Comparison of ENCODE assay signal across 18 cellular contexts in the genomic region with DNA sequence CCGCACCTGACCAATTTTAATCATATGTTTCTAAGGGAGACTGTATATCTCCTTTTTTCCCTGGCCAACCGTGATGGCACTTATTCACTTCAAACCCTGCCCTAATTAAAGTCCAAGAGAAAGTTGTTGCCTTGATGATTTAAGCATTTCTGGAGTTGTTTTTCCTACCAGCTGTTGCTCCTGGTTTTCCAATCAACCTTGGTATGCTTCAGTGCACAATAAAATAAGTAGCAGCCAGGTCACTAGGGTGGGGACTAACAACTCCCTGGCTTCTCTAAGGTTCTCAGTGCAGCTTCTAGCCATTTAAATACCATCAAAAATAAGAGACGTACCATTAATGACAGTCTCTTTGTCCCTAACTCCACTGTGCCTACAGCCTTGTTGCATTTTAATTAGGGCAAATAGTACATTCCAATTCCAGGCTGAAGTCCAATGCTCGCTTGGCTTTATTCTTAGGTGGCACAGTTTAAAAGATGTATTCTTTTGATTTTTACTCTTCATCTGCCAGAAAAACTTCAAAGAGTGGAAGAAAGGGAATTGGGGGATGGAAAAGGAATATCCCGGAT. TPM values are rescaled to one million over a fixed set of nuclear protein-coding genes. Genes with fewer than 3 reads are reported as not detected.
"Had no signal": no experiment of that assay in that cellular context is flagged by ENCODE, and none has a peak within 500 bp of the region (broad histone marks: within the 10 kb centered on the region; RNA-seq: fewer than 3 reads in every experiment).

No MANE protein-coding gene starts in this region.

- H3K36me3 Mint-ChIP-seq: activated naive CD8-positive, alpha-beta T cell treated with anti-CD3 and anti-CD28 coated beads, Interleukin-2, amount 10 ng/mL, durations not matched to agents 7 days and 5 days; naive thymus-derived CD8-positive, alpha-beta T cell had no signal

- DNase-seq: activated B cell treated with CpG ODN at 0.5 μM for 24 hours; activated CD4-positive, alpha-beta memory T cell treated with anti-CD3 and anti-CD28 coated beads, Interleukin-2, amount 10 ng/mL, durations not matched to agents 7 days and 5 days; activated CD4-positive, alpha-beta T cell treated with anti-CD3 and anti-CD28 coated beads for 4 hours; activated naive CD4-positive, alpha-beta T cell treated with Interleukin-2 at 50 U/mL for 16 hours; activated naive CD8-positive, alpha-beta T cell treated with anti-CD3 and anti-CD28 coated beads, Interleukin-2, amount 10 ng/mL, durations not matched to agents 7 days and 5 days; activated T-cell treated with anti-CD3 and anti-CD28 coated beads, Interleukin-2, amount 50 U/mL, for 1 hour; body of pancreas; colonic mucosa; gastrocnemius medialis; heart left ventricle; mesendoderm; naive thymus-derived CD8-positive, alpha-beta T cell had no signal

- H3K4me3 Mint-ChIP-seq: activated B cell treated with CpG ODN at 0.5 μM for 24 hours; activated CD4-positive, alpha-beta memory T cell treated with anti-CD3 and anti-CD28 coated beads, Interleukin-2, amount 10 ng/mL, durations not matched to agents 7 days and 5 days; activated naive CD8-positive, alpha-beta T cell treated with anti-CD3 and anti-CD28 coated beads, Interleukin-2, amount 10 ng/mL, durations not matched to agents 7 days and 5 days; central memory CD8-positive, alpha-beta T cell; naive thymus-derived CD8-positive, alpha-beta T cell; stimulated activated naive CD8-positive, alpha-beta T cell treated with anti-CD3 and anti-CD28 coated beads, Interleukin-15, Interleukin-2, amounts not matched to agents 100 ng/mL and 50 ng/mL, for 24 hours; T-helper 2 cell treated with Interferon-gamma antibody and Interleukin-4, amounts not matched to agents 5 μg/mL and 100 μg/mL, for 36 hours; type B pancreatic cell had no signal

- H3K4me3 ChIP-seq: body of pancreas, colonic mucosa, gastrocnemius medialis, heart left ventricle, right atrium auricular region had no signal

- H3K27ac Mint-ChIP-seq: activated B cell treated with CpG ODN at 0.5 μM for 24 hours; activated CD4-positive, alpha-beta memory T cell treated with anti-CD3 and anti-CD28 coated beads, Interleukin-2, amount 10 ng/mL, durations not matched to agents 7 days and 5 days; activated naive CD8-positive, alpha-beta T cell treated with anti-CD3 and anti-CD28 coated beads, Interleukin-2, amount 10 ng/mL, durations not matched to agents 7 days and 5 days; activated T-helper 2 cell treated with anti-CD3 and anti-CD28 coated beads, Interferon-gamma antibody, Interleukin-2, Interleukin-4, amounts not matched to agents 10 μg/mL and 5 μg/mL and 100 μg/mL, durations not matched to agents 14 hours and 24 hours and 36 hours; stimulated activated naive CD8-positive, alpha-beta T cell treated with anti-CD3 and anti-CD28 coated beads, Interleukin-15, Interleukin-2, amounts not matched to agents 100 ng/mL and 50 ng/mL, for 24 hours; T-helper 2 cell treated with Interferon-gamma antibody and Interleukin-4, amounts not matched to agents 5 μg/mL and 100 μg/mL, for 36 hours; type B pancreatic cell had no signal

- H3K4me1 Mint-ChIP-seq: activated B cell treated with CpG ODN at 0.5 μM for 24 hours; activated naive CD8-positive, alpha-beta T cell treated with anti-CD3 and anti-CD28 coated beads, Interleukin-2, amount 10 ng/mL, durations not matched to agents 7 days and 5 days; central memory CD8-positive, alpha-beta T cell; naive thymus-derived CD8-positive, alpha-beta T cell had no signal

- H3K27me3 Mint-ChIP-seq: type B pancreatic cell had no signal

- H3K9me3 Mint-ChIP-seq: activated B cell treated with CpG ODN at 0.5 μM for 24 hours; activated CD4-positive, alpha-beta memory T cell treated with anti-CD3 and anti-CD28 coated beads, Interleukin-2, amount 10 ng/mL, durations not matched to agents 7 days and 5 days; activated naive CD8-positive, alpha-beta T cell treated with anti-CD3 and anti-CD28 coated beads, Interleukin-2, amount 10 ng/mL, durations not matched to agents 7 days and 5 days; activated T-helper 2 cell treated with anti-CD3 and anti-CD28 coated beads, Interferon-gamma antibody, Interleukin-2, Interleukin-4, amounts not matched to agents 10 μg/mL and 5 μg/mL and 100 μg/mL, durations not matched to agents 14 hours and 24 hours and 36 hours; central memory CD8-positive, alpha-beta T cell; stimulated activated naive CD8-positive, alpha-beta T cell treated with anti-CD3 and anti-CD28 coated beads, Interleukin-15, Interleukin-2, amounts not matched to agents 100 ng/mL and 50 ng/mL, for 24 hours; T-helper 2 cell treated with Interferon-gamma antibody and Interleukin-4, amounts not matched to agents 5 μg/mL and 100 μg/mL, for 36 hours; type B pancreatic cell had no signal

RNA-seq across cellular contexts. Expression of a gene that starts 11.8 kb away (rescaled TPM):
- total RNA-seq: activated B cell treated with CpG ODN at 0.5 μM for 24 hours; activated naive CD8-positive, alpha-beta T cell treated with anti-CD3 and anti-CD28 coated beads, Interleukin-2, amount 10 ng/mL, durations not matched to agents 7 days and 5 days; activated T-helper 2 cell treated with anti-CD3 and anti-CD28 coated beads, Interferon-gamma antibody, Interleukin-2, Interleukin-4, amounts not matched to agents 10 μg/mL and 5 μg/mL and 100 μg/mL, durations not matched to agents 14 hours and 24 hours and 36 hours; naive thymus-derived CD8-positive, alpha-beta T cell had no signal
- polyA plus RNA-seq: naive thymus-derived CD8-positive, alpha-beta T cell had no signal
